In genomic region chr11:73114110-73114834, GRCh38 we compare ENCODE assay signal across 32 cellular contexts. TPM values are rescaled to one million over a fixed set of nuclear protein-coding genes. Genes with fewer than 3 reads are reported as not detected.
DNase-seq lines count a peak whose midpoint lies in the region; ATAC-seq, FAIRE-seq and TF ChIP-seq lines count a peak whose summit lies in the region.
"Had no signal": no experiment of that assay in that cellular context is flagged by ENCODE, and none has a peak within 500 bp of the region (broad histone marks: within the 10 kb centered on the region; RNA-seq: fewer than 3 reads in every experiment).

No MANE protein-coding gene starts in this region.

- RAD21 ChIA-PET in GM12878 (lab: Charles Lee; ENCODE audit: unreplicated experiment): no interaction called here

- SMC1A ChIA-PET in GM12878 (lab: Charles Lee; ENCODE audit: uncharacterized antibody, unreplicated experiment): interaction anchor here (1.0 to 3.3 kb wide), 6 partner anchors 10 to 133 kb away, joined by 3 to 12 read pairs (median 4); no protein-coding TSS in a partner anchor

- H3K4me1 ChIP-seq in PC-3 (ENCODE audit: insufficient read depth, low read length): peaks cover 15% of the 10 kb centered on the region
- no peaks in the 10 kb centered on the region for H3K4me1 ChIP-seq in GM12878 (ENCODE audit: control insufficient read depth, insufficient read depth, low read length)
- H3K4me1 ChIP-seq in left lung: peaks cover 0 to 14% of the 10 kb centered on the region in 2 donors
- peaks cover 0 to 30% (median 0%) of the 10 kb centered on the region in 12 donors for H3K4me1 ChIP-seq in heart left ventricle
- H3K4me1 ChIP-seq: gastrocnemius medialis had no signal

- no peak for TF ChIP-seq CTCF in PC-3 (conservative IDR thresholded peaks at IDR 0.05; ENCODE audit: low read depth, low read length)
- no peak for TF ChIP-seq CTCF in GM12878 (IDR thresholded peaks at IDR 0.05 in 2 of 3, conservative IDR thresholded peaks at IDR 0.05 in 1 of 3; ENCODE audit: control insufficient read depth in 2 of 3, extremely low read depth in 1 of 3, insufficient read depth in 1 of 3, low read depth in 3 of 3, low read length in 3 of 3)
- TF ChIP-seq CTCF in left lung (IDR thresholded peaks at IDR 0.05): no peak
- TF ChIP-seq CTCF in heart left ventricle (IDR thresholded peaks at IDR 0.05): no peak

- no peaks in the 10 kb centered on the region for H3K4me1 Mint-ChIP-seq in activated T-cell treated with anti-CD3 and anti-CD28 coated beads, Interleukin-2, amount 50 U/mL, for 72 hours (ENCODE audit: low read depth)
- H3K4me1 Mint-ChIP-seq: WTC11 had no signal

- no peaks in the 10 kb centered on the region for H3K79me2 ChIP-seq in PC-3 (ENCODE audit: low read length)
- H3K79me2 ChIP-seq in GM12878 (ENCODE audit: control insufficient read depth, insufficient read depth, low read length): peaks cover 35% of the 10 kb centered on the region
- H3K79me2 ChIP-seq: hepatocyte had no signal

- no peak overlapping the region for H3K4me3 Mint-ChIP-seq in activated T-cell treated with anti-CD3 and anti-CD28 coated beads, Interleukin-2, amount 50 U/mL, for 72 hours
- H3K4me3 Mint-ChIP-seq: WTC11 had no signal

- WGBS in GM12878 (ENCODE audit: insufficient coverage, insufficient replicate concordance, low lambda C conversion rate, missing lambda C conversion rate): 99% methylated on average over 4 of the region's 4 CpGs
- 95 to 98% (median 97%) methylated on average over 4 of the region's 4 CpGs for WGBS in heart left ventricle, 4 donors

- H3K4me2 ChIP-seq in PC-3 (ENCODE audit: low read length) (peak overlapping the region; percentile 13), GM12878 (ENCODE audit: control insufficient read depth, insufficient read depth) (no peak overlapping the region)
- H3K4me2 ChIP-seq: hepatocyte, smooth muscle cell had no signal

- peaks cover 15 to 16% of the 10 kb centered on the region in 2 donors for H3K36me3 Mint-ChIP-seq in activated T-cell treated with anti-CD3 and anti-CD28 coated beads, Interleukin-2, amount 50 U/mL, for 72 hours (ENCODE audit: insufficient read depth in 2 of 2)
- H3K36me3 Mint-ChIP-seq: WTC11 had no signal

- BruUV-seq in PC-3 (replicated peaks; lab: Mats Ljungman, UMichigan) (no TSS peak), GM12878 (replicated peaks; lab: Mats Ljungman, UMichigan) (no TSS peak)

- ATAC-seq in PC-3 (no peak), GM12878 (no peak), left lung (peak; percentile 64), heart left ventricle (no peak)
- no peak for ATAC-seq in activated T-cell treated with anti-CD3 and anti-CD28 coated beads, Interleukin-2, amount 50 U/mL, for 72 hours (replicated peaks in 1 of 2)
- ATAC-seq: gastrocnemius medialis, HCT116, HepG2, left cardiac atrium, right cardiac atrium, WTC11 had no signal

- intact Hi-C loops in PC-3 (cut with micrococcal nuclease) (no loop called here), GM12878 (cut with micrococcal nuclease; ENCODE audit: unreplicated experiment) (no loop called here), left lung (cut with DNase I) (no loop called here), heart left ventricle (cut with DNase I) (no loop called here)

- H3K9me2 ChIP-seq in PC-3 (replicated peaks; ENCODE audit: low read length): no peaks in the 10 kb centered on the region

- CTCF ChIA-PET in PC-3 (lab: Charles Lee): interaction anchor here (0.5 kb wide), 1 partner anchor 41 kb away, joined by 13 read pairs; no protein-coding TSS in a partner anchor
- CTCF ChIA-PET in GM12878 (lab: Yijun Ruan, JAX): interaction anchor here (1.4 to 1.5 kb wide), 2 partner anchors 11 to 283 kb away, joined by 3 to 6 read pairs; no protein-coding TSS in a partner anchor

- no peak overlapping the region for H3K9ac ChIP-seq in PC-3 (ENCODE audit: low read length)
- no peak overlapping the region for H3K9ac ChIP-seq in GM12878 (ENCODE audit: control insufficient read depth, insufficient read depth, low read length)

- H3K9me3 Mint-ChIP-seq in activated T-cell treated with anti-CD3 and anti-CD28 coated beads, Interleukin-2, amount 50 U/mL, for 72 hours: peaks cover 10 to 16% of the 10 kb centered on the region in 2 donors

- no peak overlapping the region for H3K27ac Mint-ChIP-seq in activated T-cell treated with anti-CD3 and anti-CD28 coated beads, Interleukin-2, amount 50 U/mL, for 72 hours
- H3K27ac Mint-ChIP-seq: WTC11 had no signal

- H3K4me3 ChIP-seq in PC-3 (ENCODE audit: low read length): no peak overlapping the region
- no peak overlapping the region for H3K4me3 ChIP-seq in GM12878
- no peak overlapping the region for H3K4me3 ChIP-seq in left lung
- no peak overlapping the region for H3K4me3 ChIP-seq in heart left ventricle
- H3K4me3 ChIP-seq: gastrocnemius medialis, hepatocyte, smooth muscle cell, stomach, tibial artery had no signal

- DNase-seq in PC-3: peak; percentile 88
- no peak for DNase-seq in GM12878 (ENCODE audit: low read depth, low spot score)
- no peak for DNase-seq in left lung
- DNase-seq in substantia nigra (lab: John Stamatoyannopoulos, UW): no peak
- no peak for DNase-seq in heart left ventricle
- DNase-seq in activated T-cell treated with anti-CD3 and anti-CD28 coated beads, Interleukin-2, amount 50 U/mL, for 72 hours: no peak
- no peak for DNase-seq in NCI-H128 (lab: John Stamatoyannopoulos, UW; ENCODE audit: unreplicated experiment)
- DNase-seq: activated CD4-positive, alpha-beta T cell treated with anti-CD3 and anti-CD28 coated beads, Interleukin-2, amount 50 U/mL, for 1 hour; activated naive CD4-positive, alpha-beta T cell treated with Interleukin-2 at 50 U/mL for 16 hours; COR-L47; dermis blood vessel endothelial cell; DMS53; gastrocnemius medialis; Kasumi-1; left cardiac atrium; mesendoderm; NCI-H146; NCI-H2107; NCI-H446 treated with DMSO at 0.1 percent for 48 hours; NCI-H82; posterior cingulate gyrus; stimulated activated CD4-positive, alpha-beta T cell treated with anti-CD3 and anti-CD28 coated beads, Interleukin-1b, Interleukin-23, amount 100 ng/mL, for 48 hours; stomach; T-helper 1 cell; tibial artery had no signal

- H3K27ac ChIP-seq in PC-3 (ENCODE audit: low read length) (peak overlapping the region; percentile 25), GM12878 (ENCODE audit: control insufficient read depth, insufficient read depth) (no peak overlapping the region), left lung (no peak overlapping the region), substantia nigra (ENCODE audit: low read depth, low read length, poor library complexity, severe bottlenecking) (peak overlapping the region; percentile 23), heart left ventricle (no peak overlapping the region)
- H3K27ac ChIP-seq: C4-2B, gastrocnemius medialis, hepatocyte, stomach, tibial artery had no signal

- POLR2A ChIA-PET in PC-3 (lab: Charles Lee; ENCODE audit: unreplicated experiment): no interaction called here
- POLR2A ChIA-PET in GM12878 (lab: Charles Lee): interaction anchor here (1.0 to 2.0 kb wide), 2 partner anchors 10 to 12 kb away, joined by 3 to 5 read pairs; no protein-coding TSS in a partner anchor

- no peaks in the 10 kb centered on the region for H3F3A ChIP-seq in PC-3 (ENCODE audit: low read length, unreplicated experiment)

- H3K9me3 ChIP-seq in PC-3 (ENCODE audit: low read length) (peaks cover 18% of the 10 kb centered on the region), GM12878 (replicated peaks; ENCODE audit: control insufficient read depth, insufficient read depth, low read length) (peaks cover 13% of the 10 kb centered on the region), left lung (peaks cover 0 to 7% of the 10 kb centered on the region in 2 donors), heart left ventricle (peaks cover 0 to 10% (median 0%) of the 10 kb centered on the region in 12 donors)
- H3K9me3 ChIP-seq: gastrocnemius medialis, stomach, tibial artery had no signal

- H2AFZ ChIP-seq in PC-3 (ENCODE audit: low read length) (no peak overlapping the region), GM12878 (ENCODE audit: control insufficient read depth, low read depth, low read length) (no peak overlapping the region)
- H2AFZ ChIP-seq: hepatocyte had no signal

- no peak for TF ChIP-seq EP300 in GM12878 (IDR thresholded peaks at IDR 0.05; ENCODE audit: borderline replicate concordance in 1 of 2, control insufficient read depth in 1 of 2, low read depth in 2 of 2, low read length in 2 of 2)

- TF ChIP-seq RAD21 in GM12878 (IDR thresholded peaks at IDR 0.05; ENCODE audit: insufficient read depth, low read depth, low read length): no peak

- no peaks in the 10 kb centered on the region for H3K36me3 ChIP-seq in PC-3 (ENCODE audit: low read depth, low read length)
- peaks cover 20 to 22% of the 10 kb centered on the region in 2 experiments for H3K36me3 ChIP-seq in GM12878 (ENCODE audit: control insufficient read depth in 2 of 2, insufficient read depth in 2 of 2, low read length in 1 of 2)
- peaks cover 0 to 17% of the 10 kb centered on the region in 2 donors for H3K36me3 ChIP-seq in left lung
- peaks cover 0 to 31% (median 5%) of the 10 kb centered on the region in 9 donors for H3K36me3 ChIP-seq in heart left ventricle
- H3K36me3 ChIP-seq: gastrocnemius medialis had no signal

- FAIRE-seq in GM12878 (lab: Jason Lieb, UNC): no peak
- FAIRE-seq: HepG2 had no signal

- in situ Hi-C loops in GM12878 (cut with MboI): no loop called here

- H3K27me3 ChIP-seq in PC-3 (ENCODE audit: low read length) (no peaks in the 10 kb centered on the region), GM12878 (replicated peaks in 1 of 2; ENCODE audit: control insufficient read depth in 2 of 2, insufficient read depth in 2 of 2, low read length in 1 of 2) (no peaks in the 10 kb centered on the region), left lung (no peaks in the 10 kb centered on the region), heart left ventricle (no peaks in the 10 kb centered on the region)
- H3K27me3 ChIP-seq: gastrocnemius medialis, hepatocyte, stomach, tibial artery had no signal

- H4K20me1 ChIP-seq in PC-3 (ENCODE audit: low read length) (no peaks in the 10 kb centered on the region), GM12878 (ENCODE audit: control insufficient read depth, insufficient read depth) (no peaks in the 10 kb centered on the region; the same call in 1 of the 2 replicates)

- H3K27me3 Mint-ChIP-seq in activated T-cell treated with anti-CD3 and anti-CD28 coated beads, Interleukin-2, amount 50 U/mL, for 72 hours (ENCODE audit: low read depth): no peaks in the 10 kb centered on the region

- TF ChIP-seq POLR2A in GM12878 (IDR thresholded peaks at IDR 0.05; ENCODE audit: low read depth, low read length) (peak; percentile 39; the same call in 1 of the 2 replicates), heart left ventricle (IDR thresholded peaks at IDR 0.05) (no peak)

RNA-seq across cellular contexts. Expression of gene FCHSD2, which starts 27.8 kb away (rescaled TPM):
- total RNA-seq in PC-3 (2014; rRNA removed) (7.1 and 8.8 TPM in 2 replicates), GM12878 (2014; rRNA removed) (19.5 and 21.1 TPM in 2 replicates), GM12878 (2014; rRNA removed; fragmentation: Illumina TruSeq; extraction: Trizol) (39.2 and 42.5 TPM in 2 replicates), GM12878 (2021) (82.8 and 89.8 TPM in 2 replicates), left lung (10 to 100 TPM; 48.7 to 58.2 TPM), heart left ventricle (10 to 100 TPM; 15.3 to 61.1 (median 40.3) TPM)
- total RNA-seq in GM12878 (2013; cell fraction: nucleolus; rRNA removed): 80.2 and 85.2 TPM in 2 replicates
- 26.8 TPM for polyA plus RNA-seq in GM12878 (2011; ENCODE audit: low read depth)
- polyA plus RNA-seq in GM12878 (2011; rRNA removed) (52.7 and 68.3 TPM in 2 replicates), GM12878 (2014; fragmentation: Illumina TruSeq; extraction: Trizol) (62.4 and 70.9 TPM in 2 replicates), GM12878 (2014; fragmentation: Nextera tagmentation; extraction: Ambion mirVana) (10 to 100 TPM; 13.2 to 15.4 TPM), GM12878 (2014; rRNA removed) (43.0 and 44.6 TPM in 2 replicates), GM12878 (2016; fragmentation: Nextera tagmentation; extraction: Ambion mirVana) (10 to 100 TPM; 58.7 to 68.4 TPM), heart left ventricle (10 to 100 TPM in 1 of 2 donors, 1 to 10 TPM in 1; 9.9 to 23.8 TPM)
- polyA plus RNA-seq in GM12878 (2011; cell fraction: cytosol; rRNA removed): 34.0 and 36.1 TPM in 2 replicates
- polyA plus RNA-seq in GM12878 (2011; cell fraction: nucleus; rRNA removed): 55.8 and 56.5 TPM in 2 replicates
- 27.1 and 40.7 TPM in 2 replicates for polyA plus RNA-seq in GM12878 (2012)
- 46.8 and 48.8 TPM in 2 replicates for polyA minus RNA-seq in GM12878 (2011; rRNA and poly(A)+ RNA removed)
- 30.5 and 31.3 TPM in 2 replicates for polyA minus RNA-seq in GM12878 (2011; cell fraction: cytosol; rRNA and poly(A)+ RNA removed)
- polyA minus RNA-seq in GM12878 (2011; cell fraction: nucleus; rRNA and poly(A)+ RNA removed): 36.1 and 52.3 TPM in 2 replicates
- 10 to 100 TPM; 38.3 to 47.1 TPM for total RNA-seq in activated T-cell treated with anti-CD3 and anti-CD28 coated beads, Interleukin-2, amount 50 U/mL, for 72 hours

Comparison
In these comparisons a context has a peak if more than half of its experiments do, and no peak if none do; other contexts are left out.
1. H3K27ac ChIP-seq: peak in PC-3 (single experiment) and substantia nigra (single experiment); none in GM12878 (single experiment), left lung (0 of 2) and heart left ventricle (0 of 12).